Comparison of ENCODE assay signal across 11 cellular contexts in genomic region chr2:60778352-60778751, GRCh38.
"Had no signal": no experiment of that assay in that cellular context is flagged by ENCODE, and none has a peak within 500 bp of the region (broad histone marks: within the 10 kb centered on the region; RNA-seq: fewer than 3 reads in every experiment).

No MANE protein-coding gene starts in this region.

- H3K9ac ChIP-seq: GM23248 had no signal

- DNase-seq: GM23248, GOT3, H7, H9, HCEC 1CT, HFFc6 had no signal

- H2AFZ ChIP-seq: GM23248, GM23338 had no signal

- H3K4me3 ChIP-seq: GM23248, GM23338, HAP-1 had no signal

- H3K4me2 ChIP-seq: GM23338 had no signal

- H3K9me3 ChIP-seq: HAP-1 had no signal

- FAIRE-seq: H1, H54 had no signal

- H3K4me1 ChIP-seq: HAP-1 had no signal

- H3K27ac ChIP-seq: GM23248 had no signal

- ATAC-seq: GM23338, HCT116 had no signal
